17 cellular contexts compared by ENCODE assay signal in genomic region chr11:69915151-69915500, GRCh38.
DNase-seq lines count a peak whose midpoint lies in the region; ATAC-seq, FAIRE-seq and TF ChIP-seq lines count a peak whose summit lies in the region.
"Had no signal": no experiment of that assay in that cellular context is flagged by ENCODE, and none has a peak within 500 bp of the region (broad histone marks: within the 10 kb centered on the region; RNA-seq: fewer than 3 reads in every experiment).

No MANE protein-coding gene starts in this region.

- no peaks in the 10 kb centered on the region for H3K36me3 ChIP-seq in BLaER1 treated with 17β-estradiol and CSF1 and Interleukin-3, amounts not matched to agents 10 nM and 100 nM
- no peaks in the 10 kb centered on the region for H3K36me3 ChIP-seq in sigmoid colon
- H3K36me3 ChIP-seq: ovary had no signal

- TF ChIP-seq EP300 in sigmoid colon (IDR thresholded peaks at IDR 0.05), result no peak

- H3K27me3 Mint-ChIP-seq in activated CD4-positive, alpha-beta memory T cell treated with anti-CD3 and anti-CD28 coated beads for 36 hours, result peaks cover 30% of the 10 kb centered on the region

- no peaks in the 10 kb centered on the region for H3K36me3 Mint-ChIP-seq in activated CD4-positive, alpha-beta memory T cell treated with anti-CD3 and anti-CD28 coated beads for 36 hours
- H3K36me3 Mint-ChIP-seq: brain had no signal

- peaks cover 27 to 43% (median 30%) of the 10 kb centered on the region in 11 experiments for H3K27me3 ChIP-seq in BLaER1 treated with 17β-estradiol and CSF1 and Interleukin-3, amounts not matched to agents 10 nM and 100 nM
- H3K27me3 ChIP-seq in sigmoid colon, result peaks cover 0 to 40% (median 0%) of the 10 kb centered on the region in 3 donors
- H3K27me3 ChIP-seq: hepatocyte, ovary had no signal

- peak overlapping the region in 8 of 11 experiments; percentile 54 to 73 (median 59); a peak in 8 of 22 replicates for H3K4me2 ChIP-seq in BLaER1 treated with 17β-estradiol and CSF1 and Interleukin-3, amounts not matched to agents 10 nM and 100 nM

- no peaks in the 10 kb centered on the region for H3K9me3 Mint-ChIP-seq in activated CD4-positive, alpha-beta memory T cell treated with anti-CD3 and anti-CD28 coated beads for 36 hours
- H3K9me3 Mint-ChIP-seq: activated CD4-positive, alpha-beta T cell treated with anti-CD3 and anti-CD28 coated beads, Interleukin-2, amount 10 ng/mL, durations not matched to agents 24 days and 14 days; activated T-helper 1 cell treated with anti-CD3 and anti-CD28 coated beads, Interleukin-12 subunit alpha, Interleukin-12 subunit beta, Interleukin-2, Interleukin-4 antibody, amounts not matched to agents 30 ng/mL and 10 ng/mL and 1 ng/mL, durations not matched to agents 14 hours and 24 hours and 36 hours had no signal

- peaks cover 0 to 26% (median 0%) of the 10 kb centered on the region in 11 experiments; a peak in 5 of 22 replicates for H4K20me1 ChIP-seq in BLaER1 treated with 17β-estradiol and CSF1 and Interleukin-3, amounts not matched to agents 10 nM and 100 nM

- peaks cover 7 to 61% (median 34%) of the 10 kb centered on the region in 10 experiments for H3K4me1 ChIP-seq in BLaER1 treated with 17β-estradiol and CSF1 and Interleukin-3, amounts not matched to agents 10 nM and 100 nM
- H3K4me1 ChIP-seq in sigmoid colon, result peaks cover 0 to 24% (median 14%) of the 10 kb centered on the region in 4 donors

- WGBS in sigmoid colon, 2 donors, result 47 to 51% methylated on average over 6 of the region's 6 CpGs

- no peak for TF ChIP-seq CTCF in fibroblast of mammary gland (conservative IDR thresholded peaks at IDR 0.05; ENCODE audit: control insufficient read depth, insufficient read depth, low read depth, low read length)
- no peak for TF ChIP-seq CTCF in sigmoid colon (IDR thresholded peaks at IDR 0.05)

- no peak overlapping the region for H3K4me3 Mint-ChIP-seq in activated CD4-positive, alpha-beta memory T cell treated with anti-CD3 and anti-CD28 coated beads for 36 hours
- H3K4me3 Mint-ChIP-seq: activated CD4-positive, alpha-beta T cell treated with anti-CD3 and anti-CD28 coated beads, Interleukin-2, amount 10 ng/mL, durations not matched to agents 24 days and 14 days; activated T-helper 1 cell treated with anti-CD3 and anti-CD28 coated beads, Interleukin-12 subunit alpha, Interleukin-12 subunit beta, Interleukin-2, Interleukin-4 antibody, amounts not matched to agents 30 ng/mL and 10 ng/mL and 1 ng/mL, durations not matched to agents 14 hours and 24 hours and 36 hours; B cell; brain; memory B cell had no signal

- TF ChIP-seq POLR2A in sigmoid colon (IDR thresholded peaks at IDR 0.05), result no peak

- FAIRE-seq in RCC 7860 (lab: Jason Lieb, UNC), result no peak
- FAIRE-seq: GM12892 had no signal

- H3K27ac Mint-ChIP-seq in activated CD4-positive, alpha-beta memory T cell treated with anti-CD3 and anti-CD28 coated beads for 36 hours, result no peak overlapping the region
- H3K27ac Mint-ChIP-seq: activated CD4-positive, alpha-beta T cell treated with anti-CD3 and anti-CD28 coated beads, Interleukin-2, amount 10 ng/mL, durations not matched to agents 24 days and 14 days; activated T-helper 1 cell treated with anti-CD3 and anti-CD28 coated beads, Interleukin-12 subunit alpha, Interleukin-12 subunit beta, Interleukin-2, Interleukin-4 antibody, amounts not matched to agents 30 ng/mL and 10 ng/mL and 1 ng/mL, durations not matched to agents 14 hours and 24 hours and 36 hours; B cell; memory B cell had no signal

- POLR2A ChIA-PET in activated CD4-positive, alpha-beta memory T cell treated with anti-CD3 and anti-CD28 coated beads for 36 hours (lab: Charles Lee), result no interaction called here

- peaks cover 0 to 5% (median 0%) of the 10 kb centered on the region in 11 experiments; a peak in 2 of 22 replicates for H3K9me3 ChIP-seq in BLaER1 treated with 17β-estradiol and CSF1 and Interleukin-3, amounts not matched to agents 10 nM and 100 nM (replicated peaks in 1 of 11)
- H3K9me3 ChIP-seq in sigmoid colon, result no peaks in the 10 kb centered on the region
- H3K9me3 ChIP-seq: ovary had no signal

- ATAC-seq in HG03108 (IDR thresholded peaks at IDR 0.05; ENCODE audit: unreplicated experiment), result no peak

- no peak overlapping the region for H3K27ac ChIP-seq in BLaER1 treated with 17β-estradiol and CSF1 and Interleukin-3, amounts not matched to agents 10 nM and 100 nM
- H3K27ac ChIP-seq in sigmoid colon, result peak overlapping the region; percentile 50 to 64 (median 59)
- H3K27ac ChIP-seq: HL-60 had no signal

- intact Hi-C loops in sigmoid colon (cut with DNase I), result no loop called here
- intact Hi-C loops in activated CD4-positive, alpha-beta memory T cell treated with anti-CD3 and anti-CD28 coated beads for 36 hours (cut with micrococcal nuclease), result no loop called here

- CTCF ChIA-PET in activated CD4-positive, alpha-beta memory T cell treated with anti-CD3 and anti-CD28 coated beads for 36 hours (lab: Charles Lee), result interaction anchor here (0.6 to 1.6 kb wide), 6 partner anchors 109 to 295 kb away, joined by 3 to 8 read pairs (median 3); no protein-coding TSS in a partner anchor

- peaks cover 1% of the 10 kb centered on the region for H3K4me1 Mint-ChIP-seq in activated CD4-positive, alpha-beta memory T cell treated with anti-CD3 and anti-CD28 coated beads for 36 hours (ENCODE audit: low read depth)
- H3K4me1 Mint-ChIP-seq: activated CD4-positive, alpha-beta T cell treated with anti-CD3 and anti-CD28 coated beads, Interleukin-2, amount 10 ng/mL, durations not matched to agents 24 days and 14 days; B cell; memory B cell had no signal

- no peak overlapping the region for H3K9ac ChIP-seq in BLaER1 treated with 17β-estradiol and CSF1 and Interleukin-3, amounts not matched to agents 10 nM and 100 nM

- no peak overlapping the region for H3K4me3 ChIP-seq in BLaER1 treated with 17β-estradiol and CSF1 and Interleukin-3, amounts not matched to agents 10 nM and 100 nM
- H3K4me3 ChIP-seq in fibroblast of mammary gland (ENCODE audit: control insufficient read depth, low read depth, low read length), result no peak overlapping the region
- no peak overlapping the region for H3K4me3 ChIP-seq in sigmoid colon
- H3K4me3 ChIP-seq: hepatocyte, ovary had no signal

- DNase-seq in RCC 7860 (ENCODE audit: low spot score), result peak; percentile 4
- peak; percentile 37 for DNase-seq in fibroblast of mammary gland (ENCODE audit: low read depth)
- no peak for DNase-seq in sigmoid colon
- DNase-seq in activated CD4-positive, alpha-beta memory T cell treated with anti-CD3 and anti-CD28 coated beads for 36 hours, result no peak
- no peak for DNase-seq in SHP77 treated with DMSO at 0.1 percent for 48 hours (lab: John Stamatoyannopoulos, UW)
- DNase-seq in SKM-1 treated with dmso at 0.1 percent for 144 hours (lab: John Stamatoyannopoulos, UW; ENCODE audit: unreplicated experiment), result no peak

Comparison
In these comparisons a context has a peak if more than half of its experiments do, and no peak if none do; other contexts are left out.
1. H3K27ac ChIP-seq: peak in sigmoid colon (4 of 4); none in BLaER1 treated with 17β-estradiol and CSF1 and Interleukin-3, amounts not matched to agents 10 nM and 100 nM (0 of 11).
2. DNase-seq: peak in RCC 7860 (single experiment) and fibroblast of mammary gland (single experiment); none in sigmoid colon (single experiment), activated CD4-positive, alpha-beta memory T cell treated with anti-CD3 and anti-CD28 coated beads for 36 hours (single experiment), SHP77 treated with DMSO at 0.1 percent for 48 hours (single experiment) and SKM-1 treated with dmso at 0.1 percent for 144 hours (single experiment).